In the genomic region with DNA sequence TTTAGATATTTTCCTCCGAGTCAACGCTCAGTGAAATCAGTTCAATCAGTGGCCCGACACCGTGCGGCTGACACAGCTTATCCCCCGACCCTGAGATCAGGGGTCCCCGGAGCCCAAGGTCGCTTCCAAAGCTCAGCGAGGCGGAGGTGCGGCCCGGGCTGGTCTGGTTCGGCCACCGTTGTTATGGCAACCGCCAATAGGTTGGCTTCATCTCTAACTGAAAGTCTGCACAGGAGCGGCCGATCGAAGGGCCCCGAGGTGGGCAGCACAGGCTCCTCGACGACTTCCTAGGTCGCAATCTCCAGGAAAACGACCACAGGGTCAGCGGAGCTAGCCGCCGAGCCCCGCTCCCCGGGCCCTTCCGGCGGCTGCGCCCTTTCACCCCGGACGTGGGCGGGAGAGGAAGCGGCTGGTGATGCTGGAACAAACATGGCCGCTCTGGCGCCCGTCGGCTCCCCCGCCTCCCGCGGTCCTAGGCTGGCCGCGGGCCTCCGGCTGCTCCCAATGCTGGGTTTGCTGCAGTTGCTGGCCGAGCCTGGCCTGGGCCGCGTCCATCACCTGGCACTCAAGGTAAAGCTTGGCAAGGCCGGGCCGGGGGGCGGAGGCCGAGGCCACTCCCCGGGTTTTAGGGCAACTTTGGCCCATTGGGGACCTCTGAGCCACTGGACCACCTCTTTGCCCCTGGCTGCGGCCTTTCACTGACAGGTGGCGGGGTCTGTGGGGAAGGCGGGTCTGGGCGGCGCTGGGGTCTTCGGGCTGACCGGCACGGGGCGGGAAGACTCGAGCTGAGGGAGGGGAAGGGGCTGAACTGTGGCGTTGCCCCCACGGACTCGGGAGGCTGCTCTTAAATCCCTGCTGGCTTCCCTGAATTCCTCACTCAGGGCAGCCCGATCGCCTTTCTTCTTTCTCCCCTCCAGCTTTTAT, we compare ENCODE assay signal across 8 cellular contexts. TPM values are rescaled to one million over a fixed set of nuclear protein-coding genes. Genes with fewer than 3 reads are reported as not detected.
DNase-seq lines count a peak whose midpoint lies in the region; ATAC-seq and TF ChIP-seq lines count a peak whose summit lies in the region.

Gene GPR107 (plus strand): TSS at position 403 of the 924 bp plus-strand sequence. CDS start 27 bp downstream, at position 430.

- H3K4me3 ChIP-seq in A673 (ENCODE audit: low read depth, low read length, poor library complexity, severe bottlenecking), result peak within 1 kb of the TSS; percentile 68

- no TSS peak for BruUV-seq in A673 (replicated peaks; lab: Mats Ljungman, UMichigan)

- peaks cover 6% of the 10 kb centered on the region for H3K36me3 ChIP-seq in A673 (ENCODE audit: insufficient read depth, low read length, poor library complexity, severe bottlenecking)

- ATAC-seq in HG03135 (IDR thresholded peaks at IDR 0.05; ENCODE audit: unreplicated experiment), result peak; percentile 79

- CTCF ChIA-PET in A673 (lab: Charles Lee), result interaction anchor here (0.6 kb wide), 1 partner anchor 119 kb away, joined by 4 read pairs; no protein-coding TSS in a partner anchor

- peak within 1 kb of the TSS; percentile 93 for H3K27ac ChIP-seq in A673 (ENCODE audit: low read depth, low read length, poor library complexity, severe bottlenecking)

- peaks cover 17% of the 10 kb centered on the region for H3K4me1 ChIP-seq in A673 (ENCODE audit: insufficient read depth, low read length, poor library complexity, severe bottlenecking)

- DNase-seq in A673 (ENCODE audit: low spot score), result peak; percentile 82
- DNase-seq in NCI-H82 (lab: John Stamatoyannopoulos, UW), result peak; percentile 77
- peak; percentile 30 to 65 for DNase-seq in activated CD8-positive, alpha-beta memory T cell treated with anti-CD3 and anti-CD28 coated beads for 1 hour (ENCODE audit: extremely low read depth in 1 of 2, low read depth in 1 of 2)
- peak; percentile 58 for DNase-seq in effector CD8-positive, alpha-beta T cell (lab: John Stamatoyannopoulos, UW)
- peak; percentile 82 for DNase-seq in medulla oblongata (ENCODE audit: extremely low spot score)
- DNase-seq in stimulated activated CD8-positive, alpha-beta memory T cell treated with anti-CD3 and anti-CD28 coated beads, Interleukin-12 subunit alpha, Interleukin-12 subunit beta, amount 100 ng/mL, for 1 hour (ENCODE audit: low read depth), result peak; percentile 66

- no peaks in the 10 kb centered on the region for H3K27me3 ChIP-seq in A673 (replicated peaks; ENCODE audit: insufficient read depth, low read depth, low read length, poor library complexity)

- intact Hi-C loops in A673 (cut with micrococcal nuclease; ENCODE audit: unreplicated experiment), result loop anchor here (5.0 kb wide), 1 partner anchor 44 kb away; no protein-coding TSS in a partner anchor

- TF ChIP-seq POLR2A in GM18526 (IDR thresholded peaks at IDR 0.05; ENCODE audit: extremely low read depth, insufficient read length), result peak; percentile 82

- POLR2A ChIA-PET in A673 (lab: Charles Lee; ENCODE audit: low non-redundant PET), result interaction anchor here (0.7 kb wide), 1 partner anchor 18 kb away, joined by 3 read pairs; no protein-coding TSS in a partner anchor

- no peaks in the 10 kb centered on the region for H3K9me3 ChIP-seq in A673 (ENCODE audit: low read depth, low read length, poor library complexity, severe bottlenecking)

- TF ChIP-seq CTCF in A673 (conservative IDR thresholded peaks at IDR 0.05; ENCODE audit: low read depth, low read length), result no peak

RNA-seq across cellular contexts. Expression of gene GPR107, which starts in this region (rescaled TPM):
- 47.1 and 50.9 TPM in 2 replicates for total RNA-seq in A673 (2021)

Comparison
In these comparisons a context has a peak if more than half of its experiments do, and no peak if none do; other contexts are left out.
1. Peak in every context shown above with its lines: DNase-seq, ATAC-seq, H3K4me3 ChIP-seq and H3K27ac ChIP-seq.